1 cellular context compared by ENCODE assay signal in genomic region chr2:196136151-196136550, GRCh38.
TF ChIP-seq lines count a peak whose summit lies in the region.

No MANE protein-coding gene starts in this region.

TF ChIP-seq in GM23338, 12 proteins besides CTCF, POLR2A, EP300 and RAD21 (continued from another document):
- no peak for TF ChIP-seq ZNF462 (CRISPR knock-in tag; IDR thresholded peaks at IDR 0.05)
